29 cellular contexts compared by ENCODE assay signal in genomic region chrX:69038826-69039225, GRCh38.
"Had no signal": no experiment of that assay in that cellular context is flagged by ENCODE, and none has a peak within 500 bp of the region (broad histone marks: within the 10 kb centered on the region; RNA-seq: fewer than 3 reads in every experiment).

No MANE protein-coding gene starts in this region.

- ATAC-seq: activated CD4-positive, CD25-positive, alpha-beta regulatory T cell treated with anti-CD3 and anti-CD28 coated beads, Interleukin-2, amount 50 U/mL, for 24 hours; activated CD8-positive, alpha-beta T cell treated with anti-CD3 and anti-CD28 coated beads for 36 hours; activated naive CD4-positive, alpha-beta T cell treated with anti-CD3 and anti-CD28 coated beads, Interleukin-2, amount 50 U/mL, for 72 hours; activated T-cell treated with anti-CD3 and anti-CD28 coated beads, Interleukin-2, amount 50 U/mL, for 72 hours; body of pancreas; esophagus mucosa; foreskin keratinocyte; gastroesophageal sphincter; heart right ventricle; T-helper 17 cell had no signal

- H3K27me3 ChIP-seq: body of pancreas, foreskin keratinocyte, gastroesophageal sphincter had no signal

- DNase-seq: activated B cell treated with CpG ODN at 0.5 μM for 24 hours; activated CD4-positive, alpha-beta T cell treated with anti-CD3 and anti-CD28 coated beads for 48 hours; activated CD4-positive, alpha-beta T cell treated with anti-CD3 and anti-CD28 coated beads, Interleukin-2, amount 50 U/mL, for 1 hour; activated CD4-positive, alpha-beta T cell treated with anti-CD3 and anti-CD28 coated beads, Interleukin-2, amount 50 U/mL, for 48 hours; activated CD8-positive, alpha-beta T cell treated with anti-CD3 and anti-CD28 coated beads for 36 hours; activated gamma-delta T cell; activated naive CD4-positive, alpha-beta T cell; activated naive CD4-positive, alpha-beta T cell treated with anti-CD3 and anti-CD28 coated beads, Interleukin-2, amount 10 ng/mL, durations not matched to agents 7 days and 5 days; activated naive CD8-positive, alpha-beta T cell treated with anti-CD3 and anti-CD28 coated beads, Interleukin-2, amount 10 ng/mL, durations not matched to agents 7 days and 5 days; activated T-cell treated with anti-CD3 and anti-CD28 coated beads, Interleukin-2, amount 50 U/mL, for 24 hours; activated T-cell treated with anti-CD3 and anti-CD28 coated beads, Interleukin-2, amount 50 U/mL, for 72 hours; amniotic stem cell; anterior cingulate cortex; body of pancreas; caudate nucleus; dorsolateral prefrontal cortex; effector memory CD4-positive, alpha-beta T cell; endodermal cell; foreskin keratinocyte; heart right ventricle; T-helper 1 cell; T-helper 17 cell; T1000; WERI-Rb-1 had no signal

- H3K36me3 ChIP-seq: gastroesophageal sphincter, heart right ventricle, WERI-Rb-1 had no signal

- H3K27ac ChIP-seq: body of pancreas, coronary artery, dorsolateral prefrontal cortex, foreskin keratinocyte, gastroesophageal sphincter, heart right ventricle, WERI-Rb-1 had no signal

- H3K4me3 ChIP-seq: body of pancreas, coronary artery, dorsolateral prefrontal cortex, gastroesophageal sphincter, heart right ventricle had no signal

- H3K9me3 ChIP-seq: body of pancreas, gastroesophageal sphincter had no signal

- H3K4me1 ChIP-seq: body of pancreas, foreskin keratinocyte, gastroesophageal sphincter, heart right ventricle had no signal
